ENCODE assay signal across 16 cellular contexts in genomic region chr15:65666257-65666656, GRCh38. TPM values are rescaled to one million over a fixed set of nuclear protein-coding genes. Genes with fewer than 3 reads are reported as not detected.
DNase-seq lines count a peak whose midpoint lies in the region; ATAC-seq and TF ChIP-seq lines count a peak whose summit lies in the region.
"Had no signal": no experiment of that assay in that cellular context is flagged by ENCODE, and none has a peak within 500 bp of the region (broad histone marks: within the 10 kb centered on the region; RNA-seq: fewer than 3 reads in every experiment).

No MANE protein-coding gene starts in this region.

- ATAC-seq in natural killer cell treated with Interleukin-12 subunit alpha and Interleukin-12 subunit beta and Interleukin-15 and Interleukin-18, amount 100 ng/mL, for 72 hours, result no peak
- ATAC-seq: HCT116, T-helper 17 cell had no signal

- H3K4me1 Mint-ChIP-seq in activated T-helper 2 cell treated with anti-CD3 and anti-CD28 coated beads, Interferon-gamma antibody, Interleukin-2, Interleukin-4, amounts not matched to agents 10 μg/mL and 5 μg/mL and 100 μg/mL, durations not matched to agents 14 hours and 24 hours and 36 hours (ENCODE audit: low read depth), result no peaks in the 10 kb centered on the region
- no peaks in the 10 kb centered on the region for H3K4me1 Mint-ChIP-seq in natural killer cell treated with Interleukin-12 subunit alpha and Interleukin-12 subunit beta and Interleukin-15 and Interleukin-18, amount 100 ng/mL, for 72 hours (ENCODE audit: low read depth in 2 of 2)
- H3K4me1 Mint-ChIP-seq: activated CD4-positive, alpha-beta memory T cell treated with anti-CD3 and anti-CD28 coated beads, Interleukin-2, amount 10 ng/mL, durations not matched to agents 7 days and 5 days had no signal

- DNase-seq in DMS53 (lab: John Stamatoyannopoulos, UW), result peak; percentile 3
- DNase-seq in DMS53 treated with DMSO at 0.1 percent for 48 hours (lab: John Stamatoyannopoulos, UW; ENCODE audit: unreplicated experiment), result no peak
- no peak for DNase-seq in activated T-helper 2 cell treated with anti-CD3 and anti-CD28 coated beads, Interferon-gamma antibody, Interleukin-2, Interleukin-4, amounts not matched to agents 10 μg/mL and 5 μg/mL and 100 μg/mL, durations not matched to agents 14 hours and 24 hours and 36 hours (ENCODE audit: low spot score)
- DNase-seq in fibroblast of pulmonary artery (ENCODE audit: low read depth), result peak; percentile 71
- peak; percentile 20 for DNase-seq in putamen (ENCODE audit: low spot score)
- no peak for DNase-seq in activated gamma-delta T cell treated with Interleukin-2 at 50 U/mL for 16 hours
- no peak for DNase-seq in ureter (ENCODE audit: low spot score)
- DNase-seq in natural killer cell treated with Interleukin-12 subunit alpha and Interleukin-12 subunit beta and Interleukin-15 and Interleukin-18, amount 100 ng/mL, for 72 hours (ENCODE audit: low spot score), result no peak
- DNase-seq: activated CD4-positive, alpha-beta memory T cell treated with anti-CD3 and anti-CD28 coated beads, Interleukin-2, amount 10 ng/mL, durations not matched to agents 7 days and 5 days; activated naive CD4-positive, alpha-beta T cell; DMS153; NCI-H2029; right lobe of liver; T-helper 17 cell had no signal

- peak overlapping the region; percentile 42 for H3K27ac Mint-ChIP-seq in activated T-helper 2 cell treated with anti-CD3 and anti-CD28 coated beads, Interferon-gamma antibody, Interleukin-2, Interleukin-4, amounts not matched to agents 10 μg/mL and 5 μg/mL and 100 μg/mL, durations not matched to agents 14 hours and 24 hours and 36 hours
- H3K27ac Mint-ChIP-seq in natural killer cell treated with Interleukin-12 subunit alpha and Interleukin-12 subunit beta and Interleukin-15 and Interleukin-18, amount 100 ng/mL, for 72 hours, result no peak overlapping the region
- H3K27ac Mint-ChIP-seq: activated CD4-positive, alpha-beta memory T cell treated with anti-CD3 and anti-CD28 coated beads, Interleukin-2, amount 10 ng/mL, durations not matched to agents 7 days and 5 days; T-helper 17 cell had no signal

- H3K4me3 Mint-ChIP-seq in activated T-helper 2 cell treated with anti-CD3 and anti-CD28 coated beads, Interferon-gamma antibody, Interleukin-2, Interleukin-4, amounts not matched to agents 10 μg/mL and 5 μg/mL and 100 μg/mL, durations not matched to agents 14 hours and 24 hours and 36 hours (ENCODE audit: low read depth), result no peak overlapping the region
- H3K4me3 Mint-ChIP-seq in natural killer cell treated with Interleukin-12 subunit alpha and Interleukin-12 subunit beta and Interleukin-15 and Interleukin-18, amount 100 ng/mL, for 72 hours, result no peak overlapping the region
- H3K4me3 Mint-ChIP-seq: activated CD4-positive, alpha-beta memory T cell treated with anti-CD3 and anti-CD28 coated beads, Interleukin-2, amount 10 ng/mL, durations not matched to agents 7 days and 5 days; T-helper 17 cell had no signal

- no peaks in the 10 kb centered on the region for H3K27me3 Mint-ChIP-seq in activated T-helper 2 cell treated with anti-CD3 and anti-CD28 coated beads, Interferon-gamma antibody, Interleukin-2, Interleukin-4, amounts not matched to agents 10 μg/mL and 5 μg/mL and 100 μg/mL, durations not matched to agents 14 hours and 24 hours and 36 hours (ENCODE audit: low read depth)
- no peaks in the 10 kb centered on the region for H3K27me3 Mint-ChIP-seq in natural killer cell treated with Interleukin-12 subunit alpha and Interleukin-12 subunit beta and Interleukin-15 and Interleukin-18, amount 100 ng/mL, for 72 hours
- H3K27me3 Mint-ChIP-seq: activated CD4-positive, alpha-beta memory T cell treated with anti-CD3 and anti-CD28 coated beads, Interleukin-2, amount 10 ng/mL, durations not matched to agents 7 days and 5 days; T-helper 17 cell had no signal

- TF ChIP-seq CTCF in fibroblast of pulmonary artery (IDR thresholded peaks at IDR 0.05; ENCODE audit: low read length, missing control alignments), result no peak

- peaks cover 76% of the 10 kb centered on the region for H3K36me3 Mint-ChIP-seq in activated T-helper 2 cell treated with anti-CD3 and anti-CD28 coated beads, Interferon-gamma antibody, Interleukin-2, Interleukin-4, amounts not matched to agents 10 μg/mL and 5 μg/mL and 100 μg/mL, durations not matched to agents 14 hours and 24 hours and 36 hours (ENCODE audit: low read depth)
- H3K36me3 Mint-ChIP-seq in natural killer cell treated with Interleukin-12 subunit alpha and Interleukin-12 subunit beta and Interleukin-15 and Interleukin-18, amount 100 ng/mL, for 72 hours, result peaks cover 16% of the 10 kb centered on the region

- intact Hi-C loops in activated T-helper 2 cell treated with anti-CD3 and anti-CD28 coated beads, Interferon-gamma antibody, Interleukin-2, Interleukin-4, amounts not matched to agents 10 μg/mL and 5 μg/mL and 100 μg/mL, durations not matched to agents 14 hours and 24 hours and 36 hours (cut with micrococcal nuclease), result no loop called here

- no peak overlapping the region for H3K4me3 ChIP-seq in fibroblast of pulmonary artery (replicated peaks; ENCODE audit: low read depth, low read length)
- H3K4me3 ChIP-seq: right lobe of liver, tibial nerve had no signal

- no peaks in the 10 kb centered on the region for H3K9me3 Mint-ChIP-seq in activated T-helper 2 cell treated with anti-CD3 and anti-CD28 coated beads, Interferon-gamma antibody, Interleukin-2, Interleukin-4, amounts not matched to agents 10 μg/mL and 5 μg/mL and 100 μg/mL, durations not matched to agents 14 hours and 24 hours and 36 hours
- no peaks in the 10 kb centered on the region for H3K9me3 Mint-ChIP-seq in natural killer cell treated with Interleukin-12 subunit alpha and Interleukin-12 subunit beta and Interleukin-15 and Interleukin-18, amount 100 ng/mL, for 72 hours
- H3K9me3 Mint-ChIP-seq: activated CD4-positive, alpha-beta memory T cell treated with anti-CD3 and anti-CD28 coated beads, Interleukin-2, amount 10 ng/mL, durations not matched to agents 7 days and 5 days had no signal

RNA-seq across cellular contexts. Expression of gene SLC24A1, which starts 44.5 kb away (rescaled TPM):
- total RNA-seq in activated T-helper 2 cell treated with anti-CD3 and anti-CD28 coated beads, Interferon-gamma antibody, Interleukin-2, Interleukin-4, amounts not matched to agents 10 μg/mL and 5 μg/mL and 100 μg/mL, durations not matched to agents 14 hours and 24 hours and 36 hours, result 5.3 and 5.8 TPM in 2 replicates
- 24.9 TPM for total RNA-seq in ureter
- total RNA-seq in natural killer cell treated with Interleukin-12 subunit alpha and Interleukin-12 subunit beta and Interleukin-15 and Interleukin-18, amount 100 ng/mL, for 72 hours, result 1 to 10 TPM; 2.9 to 6.6 TPM

RNA-seq across cellular contexts. Expression of gene INTS14, which starts 55.3 kb away (rescaled TPM):
- 45.4 and 47.8 TPM in 2 replicates for total RNA-seq in activated T-helper 2 cell treated with anti-CD3 and anti-CD28 coated beads, Interferon-gamma antibody, Interleukin-2, Interleukin-4, amounts not matched to agents 10 μg/mL and 5 μg/mL and 100 μg/mL, durations not matched to agents 14 hours and 24 hours and 36 hours
- total RNA-seq in ureter, result 57.2 TPM
- total RNA-seq in natural killer cell treated with Interleukin-12 subunit alpha and Interleukin-12 subunit beta and Interleukin-15 and Interleukin-18, amount 100 ng/mL, for 72 hours, result 10 to 100 TPM; 51.1 to 51.3 TPM

Comparison
In these comparisons a context has a peak if more than half of its experiments do, and no peak if none do; other contexts are left out.
1. DNase-seq: peak in DMS53 (single experiment), fibroblast of pulmonary artery (single experiment) and putamen (single experiment); none in DMS53 treated with DMSO at 0.1 percent for 48 hours (single experiment), activated T-helper 2 cell treated with anti-CD3 and anti-CD28 coated beads, Interferon-gamma antibody, Interleukin-2, Interleukin-4, amounts not matched to agents 10 μg/mL and 5 μg/mL and 100 μg/mL, durations not matched to agents 14 hours and 24 hours and 36 hours (single experiment), activated gamma-delta T cell treated with Interleukin-2 at 50 U/mL for 16 hours (single experiment), ureter (single experiment) and natural killer cell treated with Interleukin-12 subunit alpha and Interleukin-12 subunit beta and Interleukin-15 and Interleukin-18, amount 100 ng/mL, for 72 hours (single experiment).